ENCODE assay signal across 11 cellular contexts in the genomic region with DNA sequence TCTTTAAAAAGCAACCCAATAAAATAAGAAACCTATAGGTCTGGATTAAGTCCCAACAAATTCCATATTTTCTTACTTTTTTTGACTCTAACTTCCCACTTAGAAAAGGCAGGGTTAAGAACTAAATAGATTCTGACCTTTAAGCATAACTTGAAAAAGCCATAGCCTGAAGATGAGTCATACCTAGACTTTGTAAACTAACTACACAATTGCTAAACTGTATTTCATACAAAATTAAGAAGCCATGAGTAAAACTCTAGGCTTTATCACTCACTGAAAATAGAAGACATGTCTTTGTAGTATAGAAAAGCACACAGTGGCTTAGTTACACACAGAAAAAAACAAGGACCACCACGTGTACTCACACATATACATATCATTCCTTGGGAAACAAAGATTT. TPM values are rescaled to one million over a fixed set of nuclear protein-coding genes. Genes with fewer than 3 reads are reported as not detected.
DNase-seq lines count a peak whose midpoint lies in the region; ATAC-seq, FAIRE-seq and TF ChIP-seq lines count a peak whose summit lies in the region.
"Had no signal": no experiment of that assay in that cellular context is flagged by ENCODE, and none has a peak within 500 bp of the region (broad histone marks: within the 10 kb centered on the region; RNA-seq: fewer than 3 reads in every experiment).

No MANE protein-coding gene starts in this region.

- DNase-seq in natural killer cell treated with Interleukin-12 subunit alpha and Interleukin-12 subunit beta and Interleukin-15 and Interleukin-18, amount 100 ng/mL, for 72 hours (ENCODE audit: low spot score): no peak
- DNase-seq in natural killer cell: no peak
- DNase-seq in epithelial cell of esophagus (ENCODE audit: low read depth): peak; percentile 64
- DNase-seq in urothelium cell line (ENCODE audit: low spot score): peak; percentile 6
- DNase-seq in colonic mucosa: no peak
- no peak for DNase-seq in activated effector memory CD4-positive, alpha-beta T cell treated with Interleukin-2 at 50 U/mL for 16 hours
- no peak for DNase-seq in lower leg skin (ENCODE audit: low spot score in 2 of 2)
- DNase-seq: left cardiac atrium had no signal

- 83 to 84% methylated on average over 1 of the region's 1 CpG for WGBS in lower leg skin, 2 donors

- H3K9ac ChIP-seq in colonic mucosa (ENCODE audit: low read depth in 2 of 2, low read length in 2 of 2): no peak overlapping the region

- H3K36me3 ChIP-seq in colonic mucosa: no peaks in the 10 kb centered on the region
- H3K36me3 ChIP-seq: cardiac muscle cell had no signal

- no peaks in the 10 kb centered on the region for H3K27me3 ChIP-seq in colonic mucosa
- H3K27me3 ChIP-seq: cardiac muscle cell had no signal

- H3K27me3 Mint-ChIP-seq in natural killer cell treated with Interleukin-12 subunit alpha and Interleukin-12 subunit beta and Interleukin-15 and Interleukin-18, amount 100 ng/mL, for 72 hours: no peaks in the 10 kb centered on the region
- no peaks in the 10 kb centered on the region for H3K27me3 Mint-ChIP-seq in natural killer cell (ENCODE audit: low read depth in 2 of 2)

- H3K27ac Mint-ChIP-seq in natural killer cell treated with Interleukin-12 subunit alpha and Interleukin-12 subunit beta and Interleukin-15 and Interleukin-18, amount 100 ng/mL, for 72 hours: no peak overlapping the region
- H3K27ac Mint-ChIP-seq in natural killer cell: no peak overlapping the region

- no peaks in the 10 kb centered on the region for H3K9me3 ChIP-seq in colonic mucosa

- FAIRE-seq in urothelium cell line (lab: Jason Lieb, UNC): no peak

- no peaks in the 10 kb centered on the region for H3K9me3 Mint-ChIP-seq in natural killer cell treated with Interleukin-12 subunit alpha and Interleukin-12 subunit beta and Interleukin-15 and Interleukin-18, amount 100 ng/mL, for 72 hours
- no peaks in the 10 kb centered on the region for H3K9me3 Mint-ChIP-seq in natural killer cell

- peak in 1 of 2 donors; percentile 58 for ATAC-seq in natural killer cell treated with Interleukin-12 subunit alpha and Interleukin-12 subunit beta and Interleukin-15 and Interleukin-18, amount 100 ng/mL, for 72 hours
- ATAC-seq in natural killer cell: no peak
- ATAC-seq in HG03442 (IDR thresholded peaks at IDR 0.05; ENCODE audit: unreplicated experiment): peak; percentile 70

- peak overlapping the region; percentile 17 for H3K4me3 Mint-ChIP-seq in natural killer cell treated with Interleukin-12 subunit alpha and Interleukin-12 subunit beta and Interleukin-15 and Interleukin-18, amount 100 ng/mL, for 72 hours
- H3K4me3 Mint-ChIP-seq in natural killer cell: no peak overlapping the region

- intact Hi-C loops in natural killer cell (cut with micrococcal nuclease) (no loop called here), colonic mucosa (cut with DNase I) (no loop called here), lower leg skin (cut with DNase I; ENCODE audit: low total_unique reads) (no loop called here)

- no peak overlapping the region for H3K27ac ChIP-seq in colonic mucosa
- H3K27ac ChIP-seq: C4-2B, cardiac muscle cell had no signal

- H3K36me3 Mint-ChIP-seq in natural killer cell treated with Interleukin-12 subunit alpha and Interleukin-12 subunit beta and Interleukin-15 and Interleukin-18, amount 100 ng/mL, for 72 hours: no peaks in the 10 kb centered on the region
- H3K36me3 Mint-ChIP-seq in natural killer cell: no peaks in the 10 kb centered on the region

- no peak overlapping the region for H3K4me3 ChIP-seq in epithelial cell of esophagus (ENCODE audit: low read length)
- no peak overlapping the region for H3K4me3 ChIP-seq in colonic mucosa
- no peak overlapping the region for H3K4me3 ChIP-seq in lower leg skin (ENCODE audit: low read depth, poor library complexity, severe bottlenecking)
- H3K4me3 ChIP-seq: cardiac muscle cell had no signal

- TF ChIP-seq POLR2A in lower leg skin (IDR thresholded peaks at IDR 0.05): no peak

- peaks cover 11 to 41% of the 10 kb centered on the region in 2 donors for H3K4me1 Mint-ChIP-seq in natural killer cell treated with Interleukin-12 subunit alpha and Interleukin-12 subunit beta and Interleukin-15 and Interleukin-18, amount 100 ng/mL, for 72 hours (ENCODE audit: low read depth in 2 of 2)
- peaks cover 29 to 33% of the 10 kb centered on the region in 2 donors for H3K4me1 Mint-ChIP-seq in natural killer cell

- TF ChIP-seq CTCF in natural killer cell (IDR thresholded peaks at IDR 0.05): no peak
- no peak for TF ChIP-seq CTCF in epithelial cell of esophagus (IDR thresholded peaks at IDR 0.05; ENCODE audit: insufficient read depth, low read depth, low read length, missing control alignments)
- TF ChIP-seq CTCF in colonic mucosa (IDR thresholded peaks at IDR 0.05): no peak
- no peak for TF ChIP-seq CTCF in lower leg skin (IDR thresholded peaks at IDR 0.05)

- H3K4me1 ChIP-seq in colonic mucosa: peaks cover 5% of the 10 kb centered on the region

RNA-seq across cellular contexts. Expression of gene MLLT3, which starts 51.5 kb away (rescaled TPM):
- total RNA-seq in natural killer cell treated with Interleukin-12 subunit alpha and Interleukin-12 subunit beta and Interleukin-15 and Interleukin-18, amount 100 ng/mL, for 72 hours: 10 to 100 TPM; 15.7 to 29.7 TPM
- 10 to 100 TPM; 24.3 to 26.6 (median 25.2) TPM for total RNA-seq in natural killer cell
- total RNA-seq in colonic mucosa: 10 to 100 TPM; 44.6 to 65.2 TPM
- 10 to 100 TPM; 10.6 to 15.2 (median 12.5) TPM for total RNA-seq in lower leg skin

Comparison
In these comparisons a context has a peak if more than half of its experiments do, and no peak if none do; other contexts are left out.
1. DNase-seq: peak in epithelial cell of esophagus (single experiment) and urothelium cell line (single experiment); none in natural killer cell treated with Interleukin-12 subunit alpha and Interleukin-12 subunit beta and Interleukin-15 and Interleukin-18, amount 100 ng/mL, for 72 hours (single experiment), natural killer cell (single experiment), colonic mucosa (single experiment), activated effector memory CD4-positive, alpha-beta T cell treated with Interleukin-2 at 50 U/mL for 16 hours (single experiment) and lower leg skin (0 of 2).